20 cellular contexts compared by ENCODE assay signal in genomic region chr12:24584032-24584675, GRCh38.
"Had no signal": no experiment of that assay in that cellular context is flagged by ENCODE, and none has a peak within 500 bp of the region (broad histone marks: within the 10 kb centered on the region; RNA-seq: fewer than 3 reads in every experiment).

No MANE protein-coding gene starts in this region.

- ATAC-seq: activated CD8-positive, alpha-beta memory T cell treated with anti-CD3 and anti-CD28 coated beads, Interleukin-2, amount 10 ng/mL, durations not matched to agents 7 days and 5 days; activated naive CD4-positive, alpha-beta T cell treated with anti-CD3 and anti-CD28 coated beads, Interleukin-2, amount 50 U/mL, for 72 hours; activated T-cell treated with anti-CD3 and anti-CD28 coated beads, Interleukin-2, amount 50 U/mL, for 4 hours; effector memory CD8-positive, alpha-beta T cell; gastrocnemius medialis; heart right ventricle; left lung had no signal

- H3K4me3 Mint-ChIP-seq: activated CD8-positive, alpha-beta memory T cell treated with anti-CD3 and anti-CD28 coated beads, Interleukin-2, amount 10 ng/mL, durations not matched to agents 7 days and 5 days; activated T-cell treated with anti-CD3 and anti-CD28 coated beads, Interleukin-2, amount 50 U/mL, for 4 hours; brain; effector memory CD8-positive, alpha-beta T cell; neural crest cell; stimulated activated naive CD8-positive, alpha-beta T cell treated with anti-CD3 and anti-CD28 coated beads, Interleukin-15, Interleukin-2, amounts not matched to agents 100 ng/mL and 50 ng/mL, for 24 hours had no signal

- H3K27me3 ChIP-seq: gastrocnemius medialis, heart right ventricle, left lung, ovary, vagina had no signal

- H3K4me3 ChIP-seq: gastrocnemius medialis, heart right ventricle, left lung, ovary, vagina had no signal

- H3K27ac ChIP-seq: epithelial cell of prostate, gastrocnemius medialis, heart right ventricle, left lung, ovary, vagina had no signal

- H3K27me3 Mint-ChIP-seq: activated CD8-positive, alpha-beta memory T cell treated with anti-CD3 and anti-CD28 coated beads, Interleukin-2, amount 10 ng/mL, durations not matched to agents 7 days and 5 days; effector memory CD8-positive, alpha-beta T cell; stimulated activated naive CD8-positive, alpha-beta T cell treated with anti-CD3 and anti-CD28 coated beads, Interleukin-15, Interleukin-2, amounts not matched to agents 100 ng/mL and 50 ng/mL, for 24 hours had no signal

- H3K36me3 ChIP-seq: gastrocnemius medialis, heart right ventricle, left lung, ovary, vagina had no signal

- H3K9me3 ChIP-seq: gastrocnemius medialis had no signal

- H3K4me1 Mint-ChIP-seq: activated CD8-positive, alpha-beta memory T cell treated with anti-CD3 and anti-CD28 coated beads, Interleukin-2, amount 10 ng/mL, durations not matched to agents 7 days and 5 days; brain; neural crest cell had no signal

- H3K27ac Mint-ChIP-seq: activated CD8-positive, alpha-beta memory T cell treated with anti-CD3 and anti-CD28 coated beads, Interleukin-2, amount 10 ng/mL, durations not matched to agents 7 days and 5 days; brain; effector memory CD8-positive, alpha-beta T cell; stimulated activated naive CD8-positive, alpha-beta T cell treated with anti-CD3 and anti-CD28 coated beads, Interleukin-15, Interleukin-2, amounts not matched to agents 100 ng/mL and 50 ng/mL, for 24 hours had no signal

- DNase-seq: activated CD4-positive, alpha-beta T cell treated with anti-CD3 and anti-CD28 coated beads for 1 hour; activated CD4-positive, alpha-beta T cell treated with anti-CD3 and anti-CD28 coated beads, Interleukin-2, amount 50 U/mL, for 48 hours; activated CD8-positive, alpha-beta memory T cell treated with anti-CD3 and anti-CD28 coated beads, Interleukin-2, amount 10 ng/mL, durations not matched to agents 7 days and 5 days; activated effector memory CD4-positive, alpha-beta T cell treated with anti-CD3 and anti-CD28 coated beads, Interleukin-2, amount 50 U/mL, for 16 hours; activated T-cell treated with anti-CD3 and anti-CD28 coated beads, Interleukin-2, amount 50 U/mL, for 4 hours; amniotic stem cell; effector memory CD8-positive, alpha-beta T cell; gastrocnemius medialis; heart right ventricle; ovary; stimulated activated CD4-positive, alpha-beta T cell treated with anti-CD3 and anti-CD28 coated beads, Interleukin-4, amount 100 ng/mL, for 1 hour; stimulated activated CD8-positive, alpha-beta memory T cell treated with anti-CD3 and anti-CD28 coated beads, Interleukin-4, amount 100 ng/mL, for 48 hours had no signal

- FAIRE-seq: keratinocyte had no signal

- H3K36me3 Mint-ChIP-seq: activated CD8-positive, alpha-beta memory T cell treated with anti-CD3 and anti-CD28 coated beads, Interleukin-2, amount 10 ng/mL, durations not matched to agents 7 days and 5 days had no signal

- H3K9me3 Mint-ChIP-seq: effector memory CD8-positive, alpha-beta T cell had no signal

- H3K4me1 ChIP-seq: gastrocnemius medialis, heart right ventricle, left lung, vagina had no signal
